Comparison of ENCODE assay signal across 17 cellular contexts in the genomic region with DNA sequence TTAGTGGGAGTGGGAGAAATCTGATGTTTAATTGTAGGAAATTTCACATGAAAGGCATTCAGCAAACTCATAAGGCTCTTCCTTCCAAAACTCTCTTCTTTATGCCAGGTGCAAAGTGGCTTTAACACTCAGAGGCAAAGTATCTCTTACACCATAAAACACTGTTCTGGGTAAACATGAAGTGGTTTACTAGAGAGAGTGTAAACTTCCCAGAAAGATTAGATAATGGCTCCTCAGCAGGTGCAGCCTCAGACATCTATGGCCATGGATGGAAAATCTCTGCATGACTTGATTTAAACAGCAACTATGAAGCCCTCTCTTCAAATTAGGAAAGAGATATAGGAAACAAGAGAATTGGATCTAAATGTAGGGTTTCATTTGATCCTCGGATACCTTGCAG.
"Had no signal": no experiment of that assay in that cellular context is flagged by ENCODE, and none has a peak within 500 bp of the region (broad histone marks: within the 10 kb centered on the region; RNA-seq: fewer than 3 reads in every experiment).

No MANE protein-coding gene starts in this region.

- H3K9me3 ChIP-seq: body of pancreas, ovary had no signal

- H3K4me1 ChIP-seq: body of pancreas had no signal

- H3K4me3 ChIP-seq: body of pancreas, hepatocyte, ovary had no signal

- ATAC-seq: activated T-cell treated with anti-CD3 and anti-CD28 coated beads, Interleukin-2, amount 50 U/mL, for 72 hours; body of pancreas; left lobe of liver; sciatic nerve; stimulated activated naive CD8-positive, alpha-beta T cell treated with anti-CD3 and anti-CD28 coated beads, Interleukin-15, Interleukin-2, amounts not matched to agents 100 U/mL and 50 U/mL, for 24 hours had no signal

- FAIRE-seq: colon had no signal

- H3K36me3 ChIP-seq: ovary had no signal

- DNase-seq: activated CD4-positive, alpha-beta T cell treated with anti-CD3 and anti-CD28 coated beads, Interleukin-2, amount 10 ng/mL, durations not matched to agents 24 days and 14 days; activated CD4-positive, CD25-positive, alpha-beta regulatory T cell; activated CD8-positive, alpha-beta memory T cell treated with anti-CD3 and anti-CD28 coated beads, Interleukin-2, amount 50 U/mL, for 48 hours; activated gamma-delta T cell treated with Interleukin-2 at 50 U/mL for 16 hours; activated T-cell treated with anti-CD3 and anti-CD28 coated beads, Interleukin-2, amount 50 U/mL, for 72 hours; amniotic stem cell; body of pancreas; caudate nucleus; islet precursor cell; midbrain; ovary; stimulated activated naive CD8-positive, alpha-beta T cell treated with anti-CD3 and anti-CD28 coated beads, Interleukin-15, Interleukin-2, amounts not matched to agents 100 U/mL and 50 U/mL, for 24 hours; trophoblast cell had no signal

- H3K27ac ChIP-seq: body of pancreas, hepatocyte, ovary had no signal
